ENCODE assay signal across 22 cellular contexts in the genomic region with DNA sequence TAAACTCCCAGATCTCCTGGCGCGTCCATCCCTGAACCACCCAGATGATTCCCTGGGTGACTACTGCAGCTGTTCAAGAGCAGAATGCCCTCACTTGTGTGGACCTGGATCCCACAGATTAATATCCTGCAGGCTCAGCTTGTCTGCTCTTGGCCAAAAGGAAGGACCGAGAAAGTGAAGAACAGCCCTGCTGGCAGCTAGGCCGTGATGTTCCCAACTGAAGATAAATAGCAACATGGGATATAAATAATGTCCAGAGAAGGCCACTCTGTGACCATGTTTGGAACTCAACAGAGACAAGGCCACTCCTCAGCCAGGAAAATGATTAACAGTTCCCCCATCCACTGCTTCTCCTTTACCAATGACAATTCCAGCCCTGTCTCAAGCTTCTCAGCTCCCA. TPM values are rescaled to one million over a fixed set of nuclear protein-coding genes. Genes with fewer than 3 reads are reported as not detected.
"Had no signal": no experiment of that assay in that cellular context is flagged by ENCODE, and none has a peak within 500 bp of the region (broad histone marks: within the 10 kb centered on the region; RNA-seq: fewer than 3 reads in every experiment).

No MANE protein-coding gene starts in this region.

- H3K27me3 ChIP-seq: SJCRH30, tibial artery had no signal

- H3K4me3 ChIP-seq: psoas muscle, SJCRH30, tibial artery had no signal

- ATAC-seq: activated CD8-positive, alpha-beta T cell treated with anti-CD3 and anti-CD28 coated beads for 36 hours; left lobe of liver; psoas muscle had no signal

- DNase-seq: activated CD4-positive, alpha-beta T cell treated with anti-CD3 and anti-CD28 coated beads, Interleukin-2, amount 10 ng/mL, durations not matched to agents 24 days and 14 days; activated CD8-positive, alpha-beta T cell treated with anti-CD3 and anti-CD28 coated beads for 36 hours; activated effector memory CD4-positive, alpha-beta T cell treated with Interleukin-2 at 50 U/mL for 16 hours; activated naive CD4-positive, alpha-beta T cell treated with anti-CD3 and anti-CD28 coated beads, Interleukin-2, amount 50 U/mL, for 16 hours; activated T-cell treated with anti-CD3 and anti-CD28 coated beads, Interleukin-2, amount 50 U/mL, for 24 hours; effector memory CD4-positive, alpha-beta T cell; foreskin fibroblast; glutamatergic neuron; mammary epithelial cell; midbrain; psoas muscle; stimulated activated CD4-positive, alpha-beta T cell treated with anti-CD3 and anti-CD28 coated beads, Interleukin-1b, Interleukin-23, amount 100 ng/mL, for 48 hours; stimulated activated CD8-positive, alpha-beta memory T cell treated with anti-CD3 and anti-CD28 coated beads, Interleukin-4, amount 100 ng/mL, for 48 hours; stimulated activated naive CD4-positive, alpha-beta T cell; tibial artery had no signal

- H3K36me3 ChIP-seq: SJCRH30, tibial artery had no signal

- H3K9me3 ChIP-seq: psoas muscle, SJCRH30, tibial artery had no signal

- H3K4me1 ChIP-seq: psoas muscle, SJCRH30, tibial artery had no signal

- H3K27ac ChIP-seq: psoas muscle, SJCRH30, tibial artery had no signal

RNA-seq across cellular contexts. Expression of gene SUPT20HL2, which starts 21.5 kb away (rescaled TPM):
- total RNA-seq: activated CD8-positive, alpha-beta T cell treated with anti-CD3 and anti-CD28 coated beads for 36 hours; bronchial epithelial cell; chondrocyte; endothelial cell of umbilical vein; left lobe of liver; mammary epithelial cell; osteocyte; psoas muscle; subcutaneous adipose tissue had no signal
